In the genomic region with DNA sequence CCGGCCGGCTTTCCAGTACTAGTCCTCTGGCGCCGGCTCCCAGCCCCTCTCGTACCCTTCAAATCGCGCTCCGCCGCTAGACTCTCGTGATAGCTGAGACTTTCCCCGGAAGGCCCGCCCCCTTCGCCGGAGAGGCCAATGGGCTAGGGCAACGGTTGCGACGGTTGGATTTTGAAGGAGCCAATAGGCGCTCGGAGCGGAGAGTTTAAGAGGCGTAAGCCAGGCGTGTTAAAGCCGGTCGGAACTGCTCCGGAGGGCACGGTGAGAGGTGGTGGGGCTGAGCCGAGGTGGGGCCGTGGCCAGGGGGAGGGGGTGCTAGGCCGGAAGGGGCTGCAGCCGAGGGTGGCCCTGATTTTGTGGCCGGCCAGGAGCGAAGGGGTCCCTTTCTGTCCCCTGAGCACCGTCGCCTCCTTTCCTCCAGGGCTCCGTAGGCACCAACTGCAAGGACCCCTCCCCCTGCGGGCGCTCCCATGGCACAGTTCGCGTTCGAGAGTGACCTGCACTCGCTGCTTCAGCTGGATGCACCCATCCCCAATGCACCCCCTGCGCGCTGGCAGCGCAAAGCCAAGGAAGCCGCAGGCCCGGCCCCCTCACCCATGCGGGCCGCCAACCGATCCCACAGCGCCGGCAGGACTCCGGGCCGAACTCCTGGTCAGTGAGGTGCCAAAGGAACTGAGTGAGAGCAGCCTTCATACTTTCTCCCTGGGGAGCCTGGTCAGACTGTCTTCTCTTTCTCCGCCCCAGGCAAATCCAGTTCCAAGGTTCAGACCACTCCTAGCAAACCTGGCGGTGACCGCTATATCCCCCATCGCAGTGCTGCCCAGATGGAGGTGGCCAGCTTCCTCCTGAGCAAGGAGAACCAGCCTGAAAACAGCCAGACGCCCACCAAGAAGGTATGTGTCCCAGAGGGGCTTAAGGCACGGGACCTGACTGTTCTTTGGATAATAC, we compare ENCODE assay signal across 1 cellular context.
TF ChIP-seq lines count a peak whose summit lies in the region.

TSS of gene CDC20 (plus strand) at position 236 of the 948 bp plus-strand sequence. CDS start at position 471, 235 bp downstream.

TF ChIP-seq in HepG2, 621 proteins besides CTCF, POLR2A, EP300 and RAD21 (continued from another document and continues in another):
- TF ChIP-seq, protein P1, sequence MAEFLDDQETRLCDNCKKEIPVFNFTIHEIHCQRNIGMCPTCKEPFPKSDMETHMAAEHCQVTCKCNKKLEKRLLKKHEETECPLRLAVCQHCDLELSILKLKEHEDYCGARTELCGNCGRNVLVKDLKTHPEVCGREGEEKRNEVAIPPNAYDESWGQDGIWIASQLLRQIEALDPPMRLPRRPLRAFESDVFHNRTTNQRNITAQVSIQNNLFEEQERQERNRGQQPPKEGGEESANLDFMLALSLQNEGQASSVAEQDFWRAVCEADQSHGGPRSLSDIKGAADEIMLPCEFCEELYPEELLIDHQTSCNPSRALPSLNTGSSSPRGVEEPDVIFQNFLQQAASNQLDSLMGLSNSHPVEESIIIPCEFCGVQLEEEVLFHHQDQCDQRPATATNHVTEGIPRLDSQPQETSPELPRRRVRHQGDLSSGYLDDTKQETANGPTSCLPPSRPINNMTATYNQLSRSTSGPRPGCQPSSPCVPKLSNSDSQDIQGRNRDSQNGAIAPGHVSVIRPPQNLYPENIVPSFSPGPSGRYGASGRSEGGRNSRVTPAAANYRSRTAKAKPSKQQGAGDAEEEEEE (CRISPR knock-in tag; IDR thresholded peaks at IDR 0.05; ENCODE audit: borderline replicate concordance): no peak
- TF ChIP-seq PRDM4 (CRISPR knock-in tag; IDR thresholded peaks at IDR 0.05; ENCODE audit: borderline replicate concordance) (no peak), ZNF639 (CRISPR knock-in tag; conservative IDR thresholded peaks at IDR 0.05) (no peak), TFAP4 (IDR thresholded peaks at IDR 0.05; ENCODE audit: borderline replicate concordance, low read depth) (no peak), RFX5 (IDR thresholded peaks at IDR 0.05; ENCODE audit: low read depth, low read length) (no peak), ZMAT5 (CRISPR knock-in tag; IDR thresholded peaks at IDR 0.05; ENCODE audit: borderline replicate concordance, low read depth) (no peak), HOXD1 (CRISPR knock-in tag; IDR thresholded peaks at IDR 0.05) (no peak), SP4 (CRISPR knock-in tag; IDR thresholded peaks at IDR 0.05) (peak; percentile 61; the same call in 1 of the 2 replicates), HNRNPL (IDR thresholded peaks at IDR 0.05; ENCODE audit: low read depth, low read length) (peak; percentile 49; the same call in 1 of the 2 replicates), HMGXB3 (CRISPR knock-in tag; IDR thresholded peaks at IDR 0.05; ENCODE audit: borderline replicate concordance) (peak; percentile 68; the same call in 1 of the 2 replicates), TBX2 (CRISPR knock-in tag; IDR thresholded peaks at IDR 0.05; ENCODE audit: borderline replicate concordance) (peak; percentile 17; the same call in 1 of the 2 replicates), ZNF749 (CRISPR knock-in tag; IDR thresholded peaks at IDR 0.05; ENCODE audit: borderline replicate concordance) (peak; percentile 84), GTF3A (CRISPR knock-in tag; conservative IDR thresholded peaks at IDR 0.05) (no peak), CEBPG (CRISPR knock-in tag; IDR thresholded peaks at IDR 0.05) (no peak), RFXAP (CRISPR knock-in tag; IDR thresholded peaks at IDR 0.05; ENCODE audit: borderline replicate concordance) (no peak), NFE2L1 (CRISPR knock-in tag; IDR thresholded peaks at IDR 0.05; ENCODE audit: borderline replicate concordance) (no peak; the same call in 1 of the 2 replicates), NFIC (IDR thresholded peaks at IDR 0.05; ENCODE audit: low read length) (no peak), NFKB2 (CRISPR knock-in tag; IDR thresholded peaks at IDR 0.05; ENCODE audit: borderline replicate concordance) (no peak; the same call in 1 of the 2 replicates), ZNF792 (CRISPR knock-in tag; IDR thresholded peaks at IDR 0.05) (no peak; the same call in 1 of the 2 replicates), JUNB (CRISPR knock-in tag; IDR thresholded peaks at IDR 0.05; ENCODE audit: borderline replicate concordance) (no peak), ZBTB46 (CRISPR knock-in tag; IDR thresholded peaks at IDR 0.05; ENCODE audit: borderline replicate concordance) (no peak), ZMYM4 (CRISPR knock-in tag; IDR thresholded peaks at IDR 0.05) (peak; percentile 97)
- TF ChIP-seq, protein P2, sequence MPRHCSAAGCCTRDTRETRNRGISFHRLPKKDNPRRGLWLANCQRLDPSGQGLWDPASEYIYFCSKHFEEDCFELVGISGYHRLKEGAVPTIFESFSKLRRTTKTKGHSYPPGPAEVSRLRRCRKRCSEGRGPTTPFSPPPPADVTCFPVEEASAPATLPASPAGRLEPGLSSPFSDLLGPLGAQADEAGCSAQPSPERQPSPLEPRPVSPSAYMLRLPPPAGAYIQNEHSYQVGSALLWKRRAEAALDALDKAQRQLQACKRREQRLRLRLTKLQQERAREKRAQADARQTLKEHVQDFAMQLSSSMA (CRISPR knock-in tag; IDR thresholded peaks at IDR 0.05): no peak
- TF ChIP-seq, protein P3, sequence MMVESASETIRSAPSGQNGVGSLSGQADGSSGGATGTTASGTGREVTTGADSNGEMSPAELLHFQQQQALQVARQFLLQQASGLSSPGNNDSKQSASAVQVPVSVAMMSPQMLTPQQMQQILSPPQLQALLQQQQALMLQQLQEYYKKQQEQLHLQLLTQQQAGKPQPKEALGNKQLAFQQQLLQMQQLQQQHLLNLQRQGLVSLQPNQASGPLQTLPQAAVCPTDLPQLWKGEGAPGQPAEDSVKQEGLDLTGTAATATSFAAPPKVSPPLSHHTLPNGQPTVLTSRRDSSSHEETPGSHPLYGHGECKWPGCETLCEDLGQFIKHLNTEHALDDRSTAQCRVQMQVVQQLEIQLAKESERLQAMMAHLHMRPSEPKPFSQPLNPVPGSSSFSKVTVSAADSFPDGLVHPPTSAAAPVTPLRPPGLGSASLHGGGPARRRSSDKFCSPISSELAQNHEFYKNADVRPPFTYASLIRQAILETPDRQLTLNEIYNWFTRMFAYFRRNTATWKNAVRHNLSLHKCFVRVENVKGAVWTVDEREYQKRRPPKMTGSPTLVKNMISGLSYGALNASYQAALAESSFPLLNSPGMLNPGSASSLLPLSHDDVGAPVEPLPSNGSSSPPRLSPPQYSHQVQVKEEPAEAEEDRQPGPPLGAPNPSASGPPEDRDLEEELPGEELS (CRISPR knock-in tag; IDR thresholded peaks at IDR 0.05): peak; percentile 18
- TF ChIP-seq, protein P4, sequence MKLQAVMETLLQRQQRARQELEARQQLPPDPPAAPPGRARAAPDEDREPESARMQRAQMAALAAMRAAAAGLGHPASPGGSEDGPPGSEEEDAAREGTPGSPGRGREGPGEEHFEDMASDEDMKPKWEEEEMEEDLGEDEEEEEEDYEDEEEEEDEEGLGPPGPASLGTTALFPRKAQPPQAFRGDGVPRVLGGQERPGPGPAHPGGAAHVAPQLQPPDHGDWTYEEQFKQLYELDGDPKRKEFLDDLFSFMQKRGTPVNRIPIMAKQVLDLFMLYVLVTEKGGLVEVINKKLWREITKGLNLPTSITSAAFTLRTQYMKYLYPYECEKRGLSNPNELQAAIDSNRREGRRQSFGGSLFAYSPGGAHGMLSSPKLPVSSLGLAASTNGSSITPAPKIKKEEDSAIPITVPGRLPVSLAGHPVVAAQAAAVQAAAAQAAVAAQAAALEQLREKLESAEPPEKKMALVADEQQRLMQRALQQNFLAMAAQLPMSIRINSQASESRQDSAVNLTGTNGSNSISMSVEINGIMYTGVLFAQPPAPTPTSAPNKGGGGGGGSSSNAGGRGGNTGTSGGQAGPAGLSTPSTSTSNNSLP (IDR thresholded peaks at IDR 0.05; ENCODE audit: low read depth, low read length): no peak
- TF ChIP-seq, protein P5, sequence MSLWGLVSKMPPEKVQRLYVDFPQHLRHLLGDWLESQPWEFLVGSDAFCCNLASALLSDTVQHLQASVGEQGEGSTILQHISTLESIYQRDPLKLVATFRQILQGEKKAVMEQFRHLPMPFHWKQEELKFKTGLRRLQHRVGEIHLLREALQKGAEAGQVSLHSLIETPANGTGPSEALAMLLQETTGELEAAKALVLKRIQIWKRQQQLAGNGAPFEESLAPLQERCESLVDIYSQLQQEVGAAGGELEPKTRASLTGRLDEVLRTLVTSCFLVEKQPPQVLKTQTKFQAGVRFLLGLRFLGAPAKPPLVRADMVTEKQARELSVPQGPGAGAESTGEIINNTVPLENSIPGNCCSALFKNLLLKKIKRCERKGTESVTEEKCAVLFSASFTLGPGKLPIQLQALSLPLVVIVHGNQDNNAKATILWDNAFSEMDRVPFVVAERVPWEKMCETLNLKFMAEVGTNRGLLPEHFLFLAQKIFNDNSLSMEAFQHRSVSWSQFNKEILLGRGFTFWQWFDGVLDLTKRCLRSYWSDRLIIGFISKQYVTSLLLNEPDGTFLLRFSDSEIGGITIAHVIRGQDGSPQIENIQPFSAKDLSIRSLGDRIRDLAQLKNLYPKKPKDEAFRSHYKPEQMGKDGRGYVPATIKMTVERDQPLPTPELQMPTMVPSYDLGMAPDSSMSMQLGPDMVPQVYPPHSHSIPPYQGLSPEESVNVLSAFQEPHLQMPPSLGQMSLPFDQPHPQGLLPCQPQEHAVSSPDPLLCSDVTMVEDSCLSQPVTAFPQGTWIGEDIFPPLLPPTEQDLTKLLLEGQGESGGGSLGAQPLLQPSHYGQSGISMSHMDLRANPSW (CRISPR knock-in tag; IDR thresholded peaks at IDR 0.05; ENCODE audit: borderline replicate concordance): no peak
